14 cellular contexts compared by ENCODE assay signal in genomic region chr21:35323947-35324346, GRCh38.
DNase-seq lines count a peak whose midpoint lies in the region; ATAC-seq and TF ChIP-seq lines count a peak whose summit lies in the region.
"Had no signal": no experiment of that assay in that cellular context is flagged by ENCODE, and none has a peak within 500 bp of the region (broad histone marks: within the 10 kb centered on the region; RNA-seq: fewer than 3 reads in every experiment).

No MANE protein-coding gene starts in this region.

- H2AFZ ChIP-seq in osteoblast (ENCODE audit: low read length) = peak overlapping the region; percentile 52
- no peak overlapping the region for H2AFZ ChIP-seq in trophoblast cell (ENCODE audit: insufficient read depth, low read length, poor library complexity)

- TF ChIP-seq POLR2A in gastroesophageal sphincter (IDR thresholded peaks at IDR 0.05) = no peak

- H2AK5ac ChIP-seq in trophoblast cell (ENCODE audit: low read length) = no peak overlapping the region

- no peaks in the 10 kb centered on the region for H3K79me1 ChIP-seq in trophoblast cell (ENCODE audit: low read length)

- TF ChIP-seq CTCF in gastroesophageal sphincter (IDR thresholded peaks at IDR 0.05) (no peak), osteoblast (IDR thresholded peaks at IDR 0.05; ENCODE audit: extremely low read depth, low read depth, low read length) (no peak)

- no peaks in the 10 kb centered on the region for H3K27me3 ChIP-seq in gastroesophageal sphincter
- no peaks in the 10 kb centered on the region for H3K27me3 ChIP-seq in osteoblast (ENCODE audit: insufficient read depth, low read length)
- H3K27me3 ChIP-seq in aorta (ENCODE audit: control insufficient read depth in 1 of 2, insufficient read depth in 2 of 2, low read length in 1 of 2) = no peaks in the 10 kb centered on the region
- no peaks in the 10 kb centered on the region for H3K27me3 ChIP-seq in trophoblast cell (ENCODE audit: insufficient read depth, low read length)

- H3K4me3 ChIP-seq in gastroesophageal sphincter = no peak overlapping the region
- H3K4me3 ChIP-seq in osteoblast (ENCODE audit: insufficient read depth, low read length) = no peak overlapping the region
- no peak overlapping the region for H3K4me3 ChIP-seq in aorta (ENCODE audit: low read length in 2 of 2)
- H3K4me3 ChIP-seq in trophoblast cell (ENCODE audit: low read depth, low read length) = no peak overlapping the region

- no peak overlapping the region for H3K18ac ChIP-seq in trophoblast cell (ENCODE audit: low read length)

- DNase-seq in Right ventricle myocardium inferior (ENCODE audit: missing footprints) = no peak
- no peak for DNase-seq in cardiac septum (ENCODE audit: low spot score)
- no peak for DNase-seq in osteoblast (ENCODE audit: insufficient read length, low spot score, missing footprints)
- peak in 1 of 2 donors; percentile 56 for DNase-seq in aorta
- no peak for DNase-seq in stimulated activated CD8-positive, alpha-beta memory T cell treated with anti-CD3 and anti-CD28 coated beads, Interleukin-4, amount 100 ng/mL, for 48 hours
- no peak for DNase-seq in activated effector memory CD4-positive, alpha-beta T cell treated with Interleukin-2 at 50 U/mL for 16 hours
- no peak for DNase-seq in trophoblast cell
- DNase-seq: activated CD4-positive, alpha-beta T cell treated with anti-CD3 and anti-CD28 coated beads for 1 hour; Caco-2; naive thymus-derived CD4-positive, alpha-beta T cell; NCI-H2029 treated with DMSO at 0.1 percent for 48 hours had no signal

- peaks cover 3 to 28% (median 12%) of the 10 kb centered on the region in 3 donors for H3K4me1 ChIP-seq in gastroesophageal sphincter
- H3K4me1 ChIP-seq in osteoblast (ENCODE audit: insufficient read depth, low read length) = peaks cover 21% of the 10 kb centered on the region
- H3K4me1 ChIP-seq in aorta (ENCODE audit: control insufficient read depth in 1 of 2, insufficient read depth in 2 of 2, low read length in 2 of 2) = peaks cover 2 to 10% of the 10 kb centered on the region in 2 donors
- H3K4me1 ChIP-seq in trophoblast cell (ENCODE audit: control insufficient read depth in 1 of 2, insufficient read depth in 2 of 2, low read length in 2 of 2) = peaks cover 0 to 10% of the 10 kb centered on the region in 2 experiments
- H3K4me1 ChIP-seq: Caco-2 had no signal

- no peak overlapping the region for H3K14ac ChIP-seq in trophoblast cell (ENCODE audit: low read length)

- H3K23ac ChIP-seq in trophoblast cell (ENCODE audit: low read length) = no peak overlapping the region

- peak overlapping the region; percentile 62 to 78 (median 73) for H3K27ac ChIP-seq in gastroesophageal sphincter
- peak overlapping the region; percentile 73 for H3K27ac ChIP-seq in osteoblast (ENCODE audit: low read depth, low read length)
- H3K27ac ChIP-seq in aorta (ENCODE audit: low read depth in 1 of 2, low read length in 2 of 2) = peak overlapping the region; percentile 37 to 90
- no peak overlapping the region for H3K27ac ChIP-seq in trophoblast cell (ENCODE audit: low read depth, low read length)
- H3K27ac ChIP-seq: 22Rv1, KMS-11 had no signal

- H4K12ac ChIP-seq in trophoblast cell (ENCODE audit: low read depth, low read length) = no peak overlapping the region

- no peak for TF ChIP-seq EP300 in gastroesophageal sphincter (IDR thresholded peaks at IDR 0.05)

- intact Hi-C loops in Right ventricle myocardium inferior (cut with DNase I) (no loop called here), cardiac septum (cut with DNase I) (no loop called here), aorta (cut with DNase I) (no loop called here)

- no peak overlapping the region for H2BK5ac ChIP-seq in trophoblast cell (ENCODE audit: low read depth, low read length, poor library complexity)

- no peak overlapping the region for H2BK12ac ChIP-seq in trophoblast cell (ENCODE audit: low read length)

- no peak overlapping the region for H4K8ac ChIP-seq in trophoblast cell (ENCODE audit: low read depth, low read length)

- H3K9me3 ChIP-seq in gastroesophageal sphincter = no peaks in the 10 kb centered on the region
- no peaks in the 10 kb centered on the region for H3K9me3 ChIP-seq in osteoblast (ENCODE audit: low read depth, low read length)
- no peaks in the 10 kb centered on the region for H3K9me3 ChIP-seq in aorta (ENCODE audit: control insufficient read depth, low read length)
- H3K9me3 ChIP-seq in trophoblast cell (ENCODE audit: insufficient read depth, low read depth, low read length) = peaks cover 2% of the 10 kb centered on the region
- H3K9me3 ChIP-seq: Caco-2 had no signal

- H4K20me1 ChIP-seq in osteoblast (ENCODE audit: insufficient read depth, low read length) = no peaks in the 10 kb centered on the region

- no peak overlapping the region for H4K91ac ChIP-seq in trophoblast cell (ENCODE audit: low read depth, low read length)

- H3K79me2 ChIP-seq in osteoblast (ENCODE audit: insufficient read depth, low read length) (no peaks in the 10 kb centered on the region), trophoblast cell (ENCODE audit: control insufficient read depth, insufficient read depth, low read length, poor library complexity) (no peaks in the 10 kb centered on the region)

- peak overlapping the region; percentile 64 for H3K4me2 ChIP-seq in osteoblast (ENCODE audit: insufficient read depth, low read length)
- H3K4me2 ChIP-seq in trophoblast cell (ENCODE audit: low read length) = no peak overlapping the region
- H3K4me2 ChIP-seq: KMS-11 had no signal

- ATAC-seq in Right ventricle myocardium inferior = peak; percentile 80
- peak; percentile 80 for ATAC-seq in gastroesophageal sphincter
- peak; percentile 44 for ATAC-seq in aorta (ENCODE audit: low FRiP score)
- ATAC-seq: naive thymus-derived CD4-positive, alpha-beta T cell had no signal

- H3K4ac ChIP-seq in trophoblast cell (ENCODE audit: low read depth, low read length) = no peak overlapping the region

- no peak overlapping the region for H3K9ac ChIP-seq in trophoblast cell (ENCODE audit: low read length)
- H3K9ac ChIP-seq: KMS-11 had no signal

- WGBS in gastroesophageal sphincter (ENCODE audit: low coverage in 1 of 2), 2 donors = 10 to 26% methylated on average over 5 to 9 of the region's 9 CpGs
- 32 to 42% methylated on average over 9 of the region's 9 CpGs for WGBS in aorta, 2 donors
- WGBS in trophoblast cell (ENCODE audit: extremely low coverage, insufficient coverage, insufficient read length) = no CpG with 5 or more reads among the region's 9 CpGs

- H2BK120ac ChIP-seq in trophoblast cell (ENCODE audit: insufficient read depth, low read length, poor library complexity) = no peak overlapping the region

- H3K36me3 ChIP-seq in gastroesophageal sphincter (no peaks in the 10 kb centered on the region), osteoblast (ENCODE audit: insufficient read depth, low read length) (no peaks in the 10 kb centered on the region), aorta (ENCODE audit: control insufficient read depth in 1 of 2, insufficient read depth in 2 of 2, low read length in 1 of 2) (no peaks in the 10 kb centered on the region), trophoblast cell (ENCODE audit: control insufficient read depth in 1 of 2, insufficient read depth in 2 of 2, low read length in 2 of 2) (no peaks in the 10 kb centered on the region)
